ENCODE assay signal across 8 cellular contexts in genomic region chr19:42220751-42221097, GRCh38. TPM values are rescaled to one million over a fixed set of nuclear protein-coding genes. Genes with fewer than 3 reads are reported as not detected.
A peak's percentile ranks its signal among the peaks of the same experiment; 100 is the strongest.
DNase-seq lines count a peak whose midpoint lies in the region; ATAC-seq and TF ChIP-seq lines count a peak whose summit lies in the region.

No MANE protein-coding gene starts in this region.

- peaks cover 20% of the 10 kb centered on the region for H3K79me1 ChIP-seq in mesendoderm (ENCODE audit: low read length)

- H2AK5ac ChIP-seq in mesendoderm (ENCODE audit: low read length): no peak overlapping the region

- H2BK15ac ChIP-seq in mesendoderm (replicated peaks; ENCODE audit: low read depth): no peak overlapping the region

- H3K27me3 Mint-ChIP-seq in activated naive CD4-positive, alpha-beta T cell treated with anti-CD3 and anti-CD28 coated beads for 36 hours (ENCODE audit: low read depth): no peaks in the 10 kb centered on the region

- H3K56ac ChIP-seq in mesendoderm (ENCODE audit: low read length): peak overlapping the region; percentile 95

- peak overlapping the region; percentile 94 for H3K27ac Mint-ChIP-seq in activated naive CD4-positive, alpha-beta T cell treated with anti-CD3 and anti-CD28 coated beads for 36 hours

- intact Hi-C loops in activated naive CD4-positive, alpha-beta T cell treated with anti-CD3 and anti-CD28 coated beads for 36 hours (cut with micrococcal nuclease): loop anchor here (1.0 kb wide), 3 partner anchors 22 to 105 kb away; partner anchors contain the start of genes GSK3A and MEGF8
- intact Hi-C loops in breast epithelium (cut with DNase I; ENCODE audit: low total_unique reads): no loop called here
- intact Hi-C loops in upper lobe of right lung (cut with DNase I): no loop called here

- H3K4me3 ChIP-seq in breast epithelium: peak overlapping the region; percentile 60 to 96 (median 70)
- H3K4me3 ChIP-seq in mesendoderm (ENCODE audit: low read length): peak overlapping the region; percentile 90
- peak overlapping the region; percentile 76 for H3K4me3 ChIP-seq in upper lobe of right lung

- no peak overlapping the region for H4K8ac ChIP-seq in mesendoderm (ENCODE audit: low read depth, low read length)

- H3K9me3 ChIP-seq in breast epithelium: no peaks in the 10 kb centered on the region
- no peaks in the 10 kb centered on the region for H3K9me3 ChIP-seq in upper lobe of right lung

- CTCF ChIA-PET in activated naive CD4-positive, alpha-beta T cell treated with anti-CD3 and anti-CD28 coated beads for 36 hours (lab: Charles Lee): interaction anchor here (1.9 kb wide), 1 partner anchor 21 kb away, joined by 4 read pairs; no protein-coding TSS in a partner anchor

- no peak for DNase-seq in activated naive CD4-positive, alpha-beta T cell treated with anti-CD3 and anti-CD28 coated beads for 36 hours
- no peak for DNase-seq in activated naive CD4-positive, alpha-beta T cell treated with Interleukin-2 at 50 U/mL for 16 hours
- no peak for DNase-seq in breast epithelium (ENCODE audit: low spot score in 2 of 2)
- no peak for DNase-seq in mesendoderm
- DNase-seq in upper lobe of right lung: no peak
- no peak for DNase-seq in NCI-H2107 (lab: John Stamatoyannopoulos, UW)
- DNase-seq in A172 (ENCODE audit: low spot score): no peak

- H3K4me1 Mint-ChIP-seq in activated naive CD4-positive, alpha-beta T cell treated with anti-CD3 and anti-CD28 coated beads for 36 hours (ENCODE audit: low read depth): peaks cover 50% of the 10 kb centered on the region

- H4K5ac ChIP-seq in mesendoderm (ENCODE audit: low read length): no peak overlapping the region

- peak overlapping the region; percentile 96 for H3K4me3 Mint-ChIP-seq in activated naive CD4-positive, alpha-beta T cell treated with anti-CD3 and anti-CD28 coated beads for 36 hours

- peaks cover 0 to 29% of the 10 kb centered on the region in 2 donors for H3K4me1 ChIP-seq in breast epithelium
- peaks cover 2% of the 10 kb centered on the region for H3K4me1 ChIP-seq in mesendoderm (ENCODE audit: control insufficient read depth, low read depth, low read length)
- H3K4me1 ChIP-seq in upper lobe of right lung: peaks cover 31% of the 10 kb centered on the region

- H3K27me3 ChIP-seq in breast epithelium: no peaks in the 10 kb centered on the region
- no peaks in the 10 kb centered on the region for H3K27me3 ChIP-seq in mesendoderm (ENCODE audit: insufficient read depth, low read length, poor library complexity)
- no peaks in the 10 kb centered on the region for H3K27me3 ChIP-seq in upper lobe of right lung

- H2BK5ac ChIP-seq in mesendoderm (ENCODE audit: low read length): no peak overlapping the region

- no CpG with 5 or more reads among the region's 6 CpGs for WGBS in mesendoderm (ENCODE audit: extremely low coverage, insufficient coverage, low lambda C conversion rate)

- H3K9me3 Mint-ChIP-seq in activated naive CD4-positive, alpha-beta T cell treated with anti-CD3 and anti-CD28 coated beads for 36 hours: no peaks in the 10 kb centered on the region

- H3K27ac ChIP-seq in breast epithelium (peak overlapping the region; percentile 91 to 97), mesendoderm (ENCODE audit: low read depth, low read length) (peak overlapping the region; percentile 79), upper lobe of right lung (peak overlapping the region; percentile 72)

- peak overlapping the region; percentile 56 for H3K4me2 ChIP-seq in mesendoderm (ENCODE audit: low read length)

- H3K23ac ChIP-seq in mesendoderm (ENCODE audit: low read length): no peak overlapping the region

- ATAC-seq in upper lobe of right lung: no peak
- ATAC-seq in HG02885 (IDR thresholded peaks at IDR 0.05; ENCODE audit: poor library complexity, unreplicated experiment): no peak

- TF ChIP-seq CTCF in breast epithelium (IDR thresholded peaks at IDR 0.05): no peak
- TF ChIP-seq CTCF in upper lobe of right lung (IDR thresholded peaks at IDR 0.05): no peak

- no peak overlapping the region for H2BK120ac ChIP-seq in mesendoderm (ENCODE audit: low read depth, low read length)

- H3K4ac ChIP-seq in mesendoderm (ENCODE audit: low read depth, low read length): no peak overlapping the region

- H3K36me3 ChIP-seq in breast epithelium (peaks cover 10% of the 10 kb centered on the region), mesendoderm (ENCODE audit: control insufficient read depth, insufficient read depth, low read length) (peaks cover 11% of the 10 kb centered on the region), upper lobe of right lung (peaks cover 17% of the 10 kb centered on the region)

- no peak for TF ChIP-seq POLR2A in breast epithelium (IDR thresholded peaks at IDR 0.05)

- peak overlapping the region; percentile 97 for H3K9ac ChIP-seq in mesendoderm (ENCODE audit: low read length)

- peaks cover 23% of the 10 kb centered on the region for H3K79me2 ChIP-seq in mesendoderm (ENCODE audit: control insufficient read depth, insufficient read depth, low read length)

- H3K36me3 Mint-ChIP-seq in activated naive CD4-positive, alpha-beta T cell treated with anti-CD3 and anti-CD28 coated beads for 36 hours (ENCODE audit: low read depth): peaks cover 16% of the 10 kb centered on the region

- H3K18ac ChIP-seq in mesendoderm (ENCODE audit: low read length): no peak overlapping the region

RNA-seq across cellular contexts. Expression of gene ZNF526, which starts 0.6 kb away (rescaled TPM):
- 10 to 100 TPM; 11.5 to 11.6 TPM for total RNA-seq in activated naive CD4-positive, alpha-beta T cell treated with anti-CD3 and anti-CD28 coated beads for 36 hours
- total RNA-seq in breast epithelium (1 to 10 TPM; 4.0 to 6.9 (median 6.0) TPM), upper lobe of right lung (9.6 TPM)
- 5.9 TPM for polyA plus RNA-seq in mesendoderm (2013, experiment 1 of 2)
- 6.1 TPM for polyA plus RNA-seq in mesendoderm (2013, experiment 2 of 2)
- total RNA-seq in A172 (2014; rRNA removed; shearing (Covaris generic)): 12.6 and 20.6 TPM in 2 replicates

RNA-seq across cellular contexts. Expression of gene DEDD2, which starts 3.2 kb away (rescaled TPM):
- total RNA-seq in activated naive CD4-positive, alpha-beta T cell treated with anti-CD3 and anti-CD28 coated beads for 36 hours: 10 to 100 TPM; 24.8 to 26.0 TPM
- total RNA-seq in breast epithelium (10 to 100 TPM; 31.4 to 64.0 (median 37.0) TPM), upper lobe of right lung (25.1 TPM)
- polyA plus RNA-seq in mesendoderm (2013, experiment 1 of 2): 18.5 TPM
- 17.7 TPM for polyA plus RNA-seq in mesendoderm (2013, experiment 2 of 2)
- 65.3 and 75.4 TPM in 2 replicates for total RNA-seq in A172 (2014; rRNA removed; shearing (Covaris generic))

RNA-seq across cellular contexts. Expression of gene GSK3A, which starts 21.7 kb away (rescaled TPM):
- 10 to 100 TPM; 31.1 to 33.8 TPM for total RNA-seq in activated naive CD4-positive, alpha-beta T cell treated with anti-CD3 and anti-CD28 coated beads for 36 hours
- total RNA-seq in breast epithelium (10 to 100 TPM; 18.7 to 22.1 (median 19.8) TPM), upper lobe of right lung (38.7 TPM)
- polyA plus RNA-seq in mesendoderm (2013, experiment 1 of 2): 71.8 TPM
- polyA plus RNA-seq in mesendoderm (2013, experiment 2 of 2): 66.5 TPM
- 25.7 and 34.0 TPM in 2 replicates for total RNA-seq in A172 (2014; rRNA removed; shearing (Covaris generic))

RNA-seq across cellular contexts. Expression of gene ERF, which starts 34.2 kb away (rescaled TPM):
- 10 to 100 TPM; 52.4 to 55.6 TPM for total RNA-seq in activated naive CD4-positive, alpha-beta T cell treated with anti-CD3 and anti-CD28 coated beads for 36 hours
- total RNA-seq in breast epithelium: 10 to 100 TPM; 11.4 to 38.6 (median 24.3) TPM
- polyA plus RNA-seq in mesendoderm (2013, experiment 1 of 2): 42.7 TPM
- 42.7 TPM for polyA plus RNA-seq in mesendoderm (2013, experiment 2 of 2)
- 53.9 TPM for total RNA-seq in upper lobe of right lung
- 43.6 and 52.8 TPM in 2 replicates for total RNA-seq in A172 (2014; rRNA removed; shearing (Covaris generic))

RNA-seq across cellular contexts. Expression of gene CIC, which starts 48.3 kb away (rescaled TPM):
- total RNA-seq in activated naive CD4-positive, alpha-beta T cell treated with anti-CD3 and anti-CD28 coated beads for 36 hours: 10 to 100 TPM; 60.2 to 61.5 TPM
- total RNA-seq in breast epithelium: 10 to 100 TPM; 20.2 to 25.6 (median 24.9) TPM
- 21.7 TPM for polyA plus RNA-seq in mesendoderm (2013, experiment 1 of 2)
- 22.2 TPM for polyA plus RNA-seq in mesendoderm (2013, experiment 2 of 2)
- 76.7 TPM for total RNA-seq in upper lobe of right lung
- 25.3 and 48.5 TPM in 2 replicates for total RNA-seq in A172 (2014; rRNA removed; shearing (Covaris generic))
